1 cellular context compared by ENCODE assay signal in the genomic region with DNA sequence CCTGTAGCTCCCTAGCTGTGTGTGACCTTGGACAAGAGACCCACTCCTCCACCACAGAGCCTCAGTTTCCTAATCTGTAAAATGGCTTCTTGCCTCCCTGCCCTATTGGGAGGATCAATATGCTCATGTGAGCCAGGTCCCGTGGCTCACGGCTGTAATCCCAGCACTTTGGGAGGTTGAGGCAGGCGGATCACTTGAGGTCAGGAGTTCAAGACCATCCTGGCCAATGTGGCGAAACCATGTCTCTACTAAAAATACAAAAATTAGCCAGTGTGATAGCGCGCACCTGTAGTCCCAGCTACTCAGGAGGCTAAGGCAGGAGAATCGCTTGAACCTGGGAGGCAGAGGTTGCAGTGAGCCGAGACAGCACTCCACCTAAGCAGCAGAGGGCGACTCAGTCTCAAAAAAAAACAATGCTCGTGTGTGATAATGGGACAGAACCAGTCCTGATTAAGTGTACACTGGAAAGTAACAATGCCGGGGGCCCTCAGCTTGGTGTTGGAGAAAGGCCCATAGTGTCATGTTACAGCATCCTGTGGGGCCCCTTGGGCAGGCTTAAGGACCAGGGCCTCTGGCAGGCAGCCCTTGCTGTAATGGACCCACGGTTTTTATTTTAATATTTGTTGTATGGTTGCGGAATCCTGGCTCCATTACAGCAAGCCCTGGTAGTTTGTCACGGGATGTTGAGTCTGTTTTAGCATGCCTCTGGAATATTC.
TF ChIP-seq lines count a peak whose summit lies in the region.

No MANE protein-coding gene starts in this region.

TF ChIP-seq in IMR-90, 13 proteins besides CTCF, POLR2A, EP300 and RAD21:
- no peak for TF ChIP-seq RFX5 (IDR thresholded peaks at IDR 0.05; ENCODE audit: low read depth, low read length)
- peak; percentile 71 for TF ChIP-seq SMC3 (IDR thresholded peaks at IDR 0.05; ENCODE audit: low read depth, low read length)
- TF ChIP-seq FOS (IDR thresholded peaks at IDR 0.05; ENCODE audit: low read depth, low read length) = no peak
- TF ChIP-seq, protein P1, sequence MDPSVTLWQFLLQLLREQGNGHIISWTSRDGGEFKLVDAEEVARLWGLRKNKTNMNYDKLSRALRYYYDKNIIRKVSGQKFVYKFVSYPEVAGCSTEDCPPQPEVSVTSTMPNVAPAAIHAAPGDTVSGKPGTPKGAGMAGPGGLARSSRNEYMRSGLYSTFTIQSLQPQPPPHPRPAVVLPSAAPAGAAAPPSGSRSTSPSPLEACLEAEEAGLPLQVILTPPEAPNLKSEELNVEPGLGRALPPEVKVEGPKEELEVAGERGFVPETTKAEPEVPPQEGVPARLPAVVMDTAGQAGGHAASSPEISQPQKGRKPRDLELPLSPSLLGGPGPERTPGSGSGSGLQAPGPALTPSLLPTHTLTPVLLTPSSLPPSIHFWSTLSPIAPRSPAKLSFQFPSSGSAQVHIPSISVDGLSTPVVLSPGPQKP (IDR thresholded peaks at IDR 0.05; ENCODE audit: borderline replicate concordance, low read depth, low read length) = no peak
- peak; percentile 52 for TF ChIP-seq CEBPB (IDR thresholded peaks at IDR 0.05; ENCODE audit: low read depth, low read length)
- no peak for TF ChIP-seq NFE2L2 (IDR thresholded peaks at IDR 0.05; ENCODE audit: low read depth, low read length)
- TF ChIP-seq RCOR1 (IDR thresholded peaks at IDR 0.05; ENCODE audit: insufficient replicate concordance, low read length) = peak; percentile 26
- TF ChIP-seq CHD1 (IDR thresholded peaks at IDR 0.05; ENCODE audit: low read depth, low read length) = no peak
- TF ChIP-seq MAFK (IDR thresholded peaks at IDR 0.05; ENCODE audit: low read depth, low read length) = no peak
- no peak for TF ChIP-seq BHLHE40 (IDR thresholded peaks at IDR 0.05; ENCODE audit: low read depth, low read length)
- TF ChIP-seq, protein P2, sequence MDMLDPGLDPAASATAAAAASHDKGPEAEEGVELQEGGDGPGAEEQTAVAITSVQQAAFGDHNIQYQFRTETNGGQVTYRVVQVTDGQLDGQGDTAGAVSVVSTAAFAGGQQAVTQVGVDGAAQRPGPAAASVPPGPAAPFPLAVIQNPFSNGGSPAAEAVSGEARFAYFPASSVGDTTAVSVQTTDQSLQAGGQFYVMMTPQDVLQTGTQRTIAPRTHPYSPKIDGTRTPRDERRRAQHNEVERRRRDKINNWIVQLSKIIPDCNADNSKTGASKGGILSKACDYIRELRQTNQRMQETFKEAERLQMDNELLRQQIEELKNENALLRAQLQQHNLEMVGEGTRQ (IDR thresholded peaks at IDR 0.05; ENCODE audit: low read depth, low read length) = no peak
- TF ChIP-seq MXI1 (IDR thresholded peaks at IDR 0.05; ENCODE audit: borderline replicate concordance, low read depth, low read length) = no peak
- TF ChIP-seq MAZ (IDR thresholded peaks at IDR 0.05; ENCODE audit: borderline replicate concordance, low read depth, low read length) = no peak
